In the genomic region with DNA sequence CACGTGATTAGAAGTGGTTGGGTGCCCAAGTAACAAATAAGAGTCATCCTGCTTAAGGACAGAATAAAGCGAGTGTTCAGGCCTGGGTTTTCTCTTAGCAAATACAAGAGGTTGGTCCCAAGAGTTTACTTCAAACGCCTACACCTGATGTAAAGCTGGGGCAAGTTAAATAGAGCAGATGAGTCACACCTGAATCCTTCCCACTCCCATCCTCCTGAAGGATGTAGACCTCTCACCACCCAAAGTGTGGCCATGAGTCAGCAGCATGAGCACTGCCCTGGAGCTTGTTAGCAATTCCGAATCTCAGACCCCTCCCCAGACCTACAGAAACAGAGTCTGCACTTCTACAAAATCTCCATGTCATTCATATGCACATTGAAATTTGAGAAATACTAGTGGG, we compare ENCODE assay signal across 15 cellular contexts.
DNase-seq lines count a peak whose midpoint lies in the region; FAIRE-seq and TF ChIP-seq lines count a peak whose summit lies in the region.
"Had no signal": no experiment of that assay in that cellular context is flagged by ENCODE, and none has a peak within 500 bp of the region (broad histone marks: within the 10 kb centered on the region; RNA-seq: fewer than 3 reads in every experiment).

No MANE protein-coding gene starts in this region.

- no peak overlapping the region for H3K9ac ChIP-seq in H1 (replicated peaks in 1 of 4; ENCODE audit: extremely low read depth in 1 of 4, low read depth in 3 of 4, low read length in 3 of 4)
- no peak overlapping the region for H3K9ac ChIP-seq in mesenchymal stem cell (ENCODE audit: low read length)

- H2AFZ ChIP-seq in H1 (ENCODE audit: low read length) (peak overlapping the region; percentile 54; the same call in 1 of the 2 replicates), mesenchymal stem cell (ENCODE audit: low read depth, low read length) (no peak overlapping the region)

- H2BK12ac ChIP-seq in H1 (ENCODE audit: low read depth, low read length) (no peak overlapping the region; the same call in 1 of the 2 replicates), mesenchymal stem cell (ENCODE audit: low read length in 2 of 2) (no peak overlapping the region)

- H3K27ac ChIP-seq in H1 (ENCODE audit: low read depth, low read length): no peak overlapping the region
- no peak overlapping the region for H3K27ac ChIP-seq in mesenchymal stem cell (ENCODE audit: low read length, poor library complexity, severe bottlenecking)
- H3K27ac ChIP-seq: sigmoid colon, tibial artery had no signal

- no peaks in the 10 kb centered on the region for H3K9me3 ChIP-seq in MG63
- H3K9me3 ChIP-seq in H1 (ENCODE audit: insufficient read depth in 2 of 2, low read depth in 1 of 2, low read length in 1 of 2): no peaks in the 10 kb centered on the region
- no peaks in the 10 kb centered on the region for H3K9me3 ChIP-seq in mesenchymal stem cell (ENCODE audit: control insufficient read depth, low read length)
- H3K9me3 ChIP-seq: sigmoid colon, tibial artery had no signal

- H3K4me2 ChIP-seq in H1 (ENCODE audit: insufficient read depth in 1 of 2, low read depth in 2 of 2, low read length in 2 of 2) (peak overlapping the region in 1 of 2 experiments; percentile 2; a peak in 1 of 4 replicates), mesenchymal stem cell (ENCODE audit: low read length, poor library complexity, severe bottlenecking) (no peak overlapping the region)

- H4K20me1 ChIP-seq in H1 (replicated peaks in 1 of 2; ENCODE audit: control insufficient read depth in 1 of 2, insufficient read depth in 2 of 2, low read length in 2 of 2): no peaks in the 10 kb centered on the region

- no peak overlapping the region for H2AK5ac ChIP-seq in H1 (ENCODE audit: low read depth, low read length)
- no peak overlapping the region for H2AK5ac ChIP-seq in mesenchymal stem cell (ENCODE audit: low read length, severe bottlenecking)

- no peaks in the 10 kb centered on the region for H3K79me2 ChIP-seq in H1 (ENCODE audit: control insufficient read depth in 1 of 2, insufficient read depth in 2 of 2, low read length in 2 of 2)

- no peak for TF ChIP-seq RAD21 in H1 (IDR thresholded peaks at IDR 0.05 in 1 of 2, conservative IDR thresholded peaks at IDR 0.05 in 1 of 2; ENCODE audit: low read depth in 2 of 2, low read length in 2 of 2)

- H2BK15ac ChIP-seq in H1 (ENCODE audit: low read length) (no peak overlapping the region), mesenchymal stem cell (ENCODE audit: low read depth, poor library complexity, severe bottlenecking) (no peak overlapping the region)

- no peak overlapping the region for H4K5ac ChIP-seq in H1 (ENCODE audit: insufficient read length, low read depth, low read length)

- no peak for TF ChIP-seq CTCF in H1 (IDR thresholded peaks at IDR 0.05; ENCODE audit: control extremely low read depth in 1 of 3, insufficient read depth in 1 of 3, low read depth in 1 of 3, low read length in 3 of 3)

- H3K18ac ChIP-seq in H1 (ENCODE audit: extremely low read depth, low read length) (peak overlapping the region; percentile 21; the same call in 1 of the 2 replicates), mesenchymal stem cell (ENCODE audit: low read depth in 1 of 2, low read length in 2 of 2) (no peak overlapping the region)

- H2BK5ac ChIP-seq in H1 (ENCODE audit: low read depth, low read length): peak overlapping the region; percentile 18; the same call in 1 of the 2 replicates
- H2BK5ac ChIP-seq in mesenchymal stem cell (ENCODE audit: low read depth, low read length, poor library complexity, severe bottlenecking): no peak overlapping the region

- no peak overlapping the region for H3K23ac ChIP-seq in H1 (ENCODE audit: insufficient read length)
- no peak overlapping the region for H3K23ac ChIP-seq in mesenchymal stem cell (ENCODE audit: low read length in 2 of 2)

- H3K14ac ChIP-seq in H1 (ENCODE audit: insufficient read length) (no peak overlapping the region), mesenchymal stem cell (ENCODE audit: low read length in 2 of 2) (no peak overlapping the region)

- POLR2A ChIA-PET in H1 (lab: Charles Lee; ENCODE audit: partially characterized antibody): interaction anchor here (1.1 kb wide), 1 partner anchor 15 kb away, joined by 3 read pairs; no protein-coding TSS in a partner anchor

- H4K91ac ChIP-seq in H1 (replicated peaks; ENCODE audit: insufficient read length, low read length) (no peak overlapping the region), mesenchymal stem cell (ENCODE audit: low read length) (no peak overlapping the region)

- no peaks in the 10 kb centered on the region for H3K23me2 ChIP-seq in H1 (ENCODE audit: low read depth, low read length)

- no peak overlapping the region for H2BK120ac ChIP-seq in H1 (replicated peaks; ENCODE audit: low read depth, low read length)
- no peak overlapping the region for H2BK120ac ChIP-seq in mesenchymal stem cell (ENCODE audit: low read depth, low read length)

- H4K8ac ChIP-seq in H1 (ENCODE audit: extremely low read depth, insufficient read depth, low read length): no peak overlapping the region
- no peak overlapping the region for H4K8ac ChIP-seq in mesenchymal stem cell (ENCODE audit: low read length)

- TF ChIP-seq EP300 in H1 (IDR thresholded peaks at IDR 0.05; ENCODE audit: borderline replicate concordance in 1 of 2, low read depth in 2 of 2, low read length in 2 of 2): no peak

- no peak overlapping the region for H3K4me3 ChIP-seq in MG63
- H3K4me3 ChIP-seq in H1 (ENCODE audit: extremely low read depth in 1 of 4, insufficient read depth in 2 of 4, low read depth in 3 of 4, low read length in 4 of 4): no peak overlapping the region
- no peak overlapping the region for H3K4me3 ChIP-seq in mesenchymal stem cell (ENCODE audit: insufficient read depth in 1 of 2, low read depth in 1 of 2, low read length in 2 of 2)
- H3K4me3 ChIP-seq: sigmoid colon, tibial artery had no signal

- peak; percentile 39 for FAIRE-seq in H1 (lab: Jason Lieb, UNC)

- DNase-seq in ELF-1 (ENCODE audit: low read depth, low spot score): peak; percentile 45
- peak; percentile 66 for DNase-seq in MG63
- DNase-seq in H1 (ENCODE audit: low read depth in 1 of 2, low spot score in 2 of 2): peak in 1 of 2 experiments; percentile 65
- DNase-seq in mesenchymal stem cell: peak; percentile 18
- DNase-seq in activated naive CD4-positive, alpha-beta T cell (lab: John Stamatoyannopoulos, UW): no peak
- no peak for DNase-seq in GM19240 (ENCODE audit: insufficient read length, low spot score)
- DNase-seq in NCI-H524 (lab: John Stamatoyannopoulos, UW): no peak
- DNase-seq in NCI-H2107 treated with DMSO at 0.1 percent for 48 hours (lab: John Stamatoyannopoulos, UW; ENCODE audit: unreplicated experiment): no peak
- DNase-seq: activated CD4-positive, alpha-beta memory T cell treated with anti-CD3 and anti-CD28 coated beads for 36 hours; CD4-positive, CD25-positive, alpha-beta regulatory T cell; NCI-H1092; NCI-H82; sigmoid colon; T-helper 17 cell; tibial artery had no signal

- 45% methylated on average over 4 of the region's 4 CpGs; no CpG with 5 or more reads in 1 of the 2 experiments for WGBS in H1 (ENCODE audit: extremely low coverage in 1 of 2, insufficient coverage in 1 of 2, insufficient read length in 1 of 2, insufficient replicate concordance in 2 of 2, low coverage in 1 of 2, low lambda C conversion rate in 2 of 2, missing lambda C conversion rate in 1 of 2), 2 experiments
- 52% methylated on average over 3 of the region's 4 CpGs for WGBS in mesenchymal stem cell

- H3K36me3 ChIP-seq in MG63 (no peaks in the 10 kb centered on the region), H1 (ENCODE audit: control insufficient read depth in 2 of 4, insufficient read depth in 4 of 4, low read length in 3 of 4) (no peaks in the 10 kb centered on the region), mesenchymal stem cell (ENCODE audit: control insufficient read depth in 1 of 2, insufficient read depth in 2 of 2, low read depth in 1 of 2, low read length in 2 of 2) (no peaks in the 10 kb centered on the region)
- H3K36me3 ChIP-seq: sigmoid colon, tibial artery had no signal

- H3K79me1 ChIP-seq in H1 (ENCODE audit: low read depth, low read length) (no peaks in the 10 kb centered on the region), mesenchymal stem cell (replicated peaks; ENCODE audit: low read length, poor library complexity, severe bottlenecking) (no peaks in the 10 kb centered on the region)

- no peak overlapping the region for H3K56ac ChIP-seq in H1 (replicated peaks; ENCODE audit: insufficient read length, low read depth, low read length)

- CTCF ChIA-PET in H1 (lab: Charles Lee; ENCODE audit: partially characterized antibody): interaction anchor here (1.2 to 1.6 kb wide), 2 partner anchors 10 to 14 kb away, joined by 3 read pairs; no protein-coding TSS in a partner anchor

- no peak overlapping the region for H3K4ac ChIP-seq in H1 (replicated peaks; ENCODE audit: insufficient read length, low read depth, low read length)
- H3K4ac ChIP-seq in mesenchymal stem cell (ENCODE audit: low read depth in 1 of 2, low read length in 2 of 2): no peak overlapping the region

- no peaks in the 10 kb centered on the region for H3K27me3 ChIP-seq in MG63
- no peaks in the 10 kb centered on the region for H3K27me3 ChIP-seq in H1 (replicated peaks in 1 of 4; ENCODE audit: control insufficient read depth in 3 of 4, extremely low read depth in 1 of 4, insufficient read depth in 3 of 4, low read length in 3 of 4)
- H3K27me3 ChIP-seq in mesenchymal stem cell (ENCODE audit: control insufficient read depth in 1 of 2, insufficient read depth in 1 of 2, low read length in 2 of 2): no peaks in the 10 kb centered on the region
- H3K27me3 ChIP-seq: sigmoid colon, tibial artery had no signal

- 0 out of 2 replicates have a peak overlapping the region, but pooled peaks have one; percentile 72 for H2BK20ac ChIP-seq in H1 (ENCODE audit: low read length)

- H3K4me1 ChIP-seq in H1 (replicated peaks in 1 of 4; ENCODE audit: control insufficient read depth in 3 of 4, insufficient read depth in 4 of 4, low read length in 3 of 4) (peaks cover 0 to 12% (median 6%) of the 10 kb centered on the region in 4 experiments; a peak in 4 of 7 replicates), mesenchymal stem cell (ENCODE audit: control insufficient read depth, insufficient read depth, low read depth, low read length) (no peaks in the 10 kb centered on the region)
- H3K4me1 ChIP-seq: sigmoid colon had no signal

- TF ChIP-seq POLR2A in H1 (IDR thresholded peaks at IDR 0.05; ENCODE audit: control extremely low read depth in 1 of 2, low read depth in 2 of 2, low read length in 2 of 2): no peak

TF ChIP-seq in H1, 55 proteins besides CTCF, POLR2A, EP300 and RAD21 (continues in another document):
- TF ChIP-seq BACH1 (IDR thresholded peaks at IDR 0.05; ENCODE audit: low read length): peak; percentile 89
- TF ChIP-seq TCF12 (IDR thresholded peaks at IDR 0.05; ENCODE audit: low read depth, low read length): no peak
- peak; percentile 55; the same call in 1 of the 2 replicates for TF ChIP-seq MAFK (IDR thresholded peaks at IDR 0.05; ENCODE audit: low read depth, low read length)
- peak; percentile 2; the same call in 1 of the 2 replicates for TF ChIP-seq JUN (IDR thresholded peaks at IDR 0.05; ENCODE audit: low read depth, low read length)

Comparison
In these comparisons a context has a peak if more than half of its experiments do, and no peak if none do; other contexts are left out.
1. DNase-seq: peak in ELF-1 (single experiment), MG63 (single experiment) and mesenchymal stem cell (single experiment); none in activated naive CD4-positive, alpha-beta T cell (0 of 4), GM19240 (single experiment), NCI-H524 (0 of 2) and NCI-H2107 treated with DMSO at 0.1 percent for 48 hours (single experiment).